ENCODE assay signal across 1 cellular context in the genomic region with DNA sequence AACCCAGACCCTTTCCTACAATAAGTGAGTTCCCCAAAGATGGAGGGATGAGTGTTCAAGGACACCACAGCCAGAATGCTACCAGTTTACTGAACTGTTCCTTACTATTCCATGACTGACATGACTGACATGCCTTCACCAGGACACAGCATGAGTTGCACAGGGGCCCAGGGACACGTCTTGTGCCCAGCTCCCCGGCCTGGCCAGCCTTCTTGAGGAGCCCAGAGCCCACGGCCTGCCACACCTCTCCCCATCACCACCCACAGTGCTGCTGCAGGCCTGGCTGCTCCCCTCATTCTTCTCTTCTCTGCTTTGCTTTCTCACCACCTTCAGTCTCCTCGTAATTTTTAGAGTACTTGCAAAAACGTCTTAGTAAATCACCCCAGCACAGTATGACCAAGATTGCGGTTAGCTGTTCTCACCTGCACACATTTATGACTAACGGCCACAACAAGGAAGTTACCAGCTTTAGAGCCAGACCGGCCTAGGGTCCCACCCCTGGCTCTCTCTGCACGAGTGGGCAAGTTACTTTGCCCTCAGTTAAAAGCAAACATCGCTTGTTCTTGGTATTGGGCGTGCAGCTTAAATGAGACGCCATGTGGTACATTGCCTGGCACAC.
TF ChIP-seq lines count a peak whose summit lies in the region.

No MANE protein-coding gene starts in this region.

TF ChIP-seq in WTC11, 78 proteins besides CTCF, POLR2A, EP300 and RAD21 (continued from another document):
- TF ChIP-seq, protein P1, sequence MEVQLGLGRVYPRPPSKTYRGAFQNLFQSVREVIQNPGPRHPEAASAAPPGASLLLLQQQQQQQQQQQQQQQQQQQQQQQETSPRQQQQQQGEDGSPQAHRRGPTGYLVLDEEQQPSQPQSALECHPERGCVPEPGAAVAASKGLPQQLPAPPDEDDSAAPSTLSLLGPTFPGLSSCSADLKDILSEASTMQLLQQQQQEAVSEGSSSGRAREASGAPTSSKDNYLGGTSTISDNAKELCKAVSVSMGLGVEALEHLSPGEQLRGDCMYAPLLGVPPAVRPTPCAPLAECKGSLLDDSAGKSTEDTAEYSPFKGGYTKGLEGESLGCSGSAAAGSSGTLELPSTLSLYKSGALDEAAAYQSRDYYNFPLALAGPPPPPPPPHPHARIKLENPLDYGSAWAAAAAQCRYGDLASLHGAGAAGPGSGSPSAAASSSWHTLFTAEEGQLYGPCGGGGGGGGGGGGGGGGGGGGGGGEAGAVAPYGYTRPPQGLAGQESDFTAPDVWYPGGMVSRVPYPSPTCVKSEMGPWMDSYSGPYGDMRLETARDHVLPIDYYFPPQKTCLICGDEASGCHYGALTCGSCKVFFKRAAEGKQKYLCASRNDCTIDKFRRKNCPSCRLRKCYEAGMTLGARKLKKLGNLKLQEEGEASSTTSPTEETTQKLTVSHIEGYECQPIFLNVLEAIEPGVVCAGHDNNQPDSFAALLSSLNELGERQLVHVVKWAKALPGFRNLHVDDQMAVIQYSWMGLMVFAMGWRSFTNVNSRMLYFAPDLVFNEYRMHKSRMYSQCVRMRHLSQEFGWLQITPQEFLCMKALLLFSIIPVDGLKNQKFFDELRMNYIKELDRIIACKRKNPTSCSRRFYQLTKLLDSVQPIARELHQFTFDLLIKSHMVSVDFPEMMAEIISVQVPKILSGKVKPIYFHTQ (CRISPR knock-in tag; IDR thresholded peaks at IDR 0.05), result no peak
- no peak for TF ChIP-seq CREB1 (CRISPR knock-in tag; IDR thresholded peaks at IDR 0.05)
- TF ChIP-seq, protein P2, sequence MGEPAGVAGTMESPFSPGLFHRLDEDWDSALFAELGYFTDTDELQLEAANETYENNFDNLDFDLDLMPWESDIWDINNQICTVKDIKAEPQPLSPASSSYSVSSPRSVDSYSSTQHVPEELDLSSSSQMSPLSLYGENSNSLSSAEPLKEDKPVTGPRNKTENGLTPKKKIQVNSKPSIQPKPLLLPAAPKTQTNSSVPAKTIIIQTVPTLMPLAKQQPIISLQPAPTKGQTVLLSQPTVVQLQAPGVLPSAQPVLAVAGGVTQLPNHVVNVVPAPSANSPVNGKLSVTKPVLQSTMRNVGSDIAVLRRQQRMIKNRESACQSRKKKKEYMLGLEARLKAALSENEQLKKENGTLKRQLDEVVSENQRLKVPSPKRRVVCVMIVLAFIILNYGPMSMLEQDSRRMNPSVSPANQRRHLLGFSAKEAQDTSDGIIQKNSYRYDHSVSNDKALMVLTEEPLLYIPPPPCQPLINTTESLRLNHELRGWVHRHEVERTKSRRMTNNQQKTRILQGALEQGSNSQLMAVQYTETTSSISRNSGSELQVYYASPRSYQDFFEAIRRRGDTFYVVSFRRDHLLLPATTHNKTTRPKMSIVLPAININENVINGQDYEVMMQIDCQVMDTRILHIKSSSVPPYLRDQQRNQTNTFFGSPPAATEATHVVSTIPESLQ (CRISPR knock-in tag; IDR thresholded peaks at IDR 0.05), result no peak
- no peak for TF ChIP-seq FOXJ3 (CRISPR knock-in tag; IDR thresholded peaks at IDR 0.05; ENCODE audit: borderline replicate concordance)
- TF ChIP-seq, protein P3, sequence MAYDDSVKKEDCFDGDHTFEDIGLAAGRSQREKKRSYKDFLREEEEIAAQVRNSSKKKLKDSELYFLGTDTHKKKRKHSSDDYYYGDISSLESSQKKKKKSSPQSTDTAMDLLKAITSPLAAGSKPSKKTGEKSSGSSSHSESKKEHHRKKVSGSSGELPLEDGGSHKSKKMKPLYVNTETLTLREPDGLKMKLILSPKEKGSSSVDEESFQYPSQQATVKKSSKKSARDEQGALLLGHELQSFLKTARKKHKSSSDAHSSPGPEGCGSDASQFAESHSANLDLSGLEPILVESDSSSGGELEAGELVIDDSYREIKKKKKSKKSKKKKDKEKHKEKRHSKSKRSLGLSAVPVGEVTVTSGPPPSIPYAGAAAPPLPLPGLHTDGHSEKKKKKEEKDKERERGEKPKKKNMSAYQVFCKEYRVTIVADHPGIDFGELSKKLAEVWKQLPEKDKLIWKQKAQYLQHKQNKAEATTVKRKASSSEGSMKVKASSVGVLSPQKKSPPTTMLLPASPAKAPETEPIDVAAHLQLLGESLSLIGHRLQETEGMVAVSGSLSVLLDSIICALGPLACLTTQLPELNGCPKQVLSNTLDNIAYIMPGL (CRISPR knock-in tag; IDR thresholded peaks at IDR 0.05), result no peak
- TF ChIP-seq, protein P4, sequence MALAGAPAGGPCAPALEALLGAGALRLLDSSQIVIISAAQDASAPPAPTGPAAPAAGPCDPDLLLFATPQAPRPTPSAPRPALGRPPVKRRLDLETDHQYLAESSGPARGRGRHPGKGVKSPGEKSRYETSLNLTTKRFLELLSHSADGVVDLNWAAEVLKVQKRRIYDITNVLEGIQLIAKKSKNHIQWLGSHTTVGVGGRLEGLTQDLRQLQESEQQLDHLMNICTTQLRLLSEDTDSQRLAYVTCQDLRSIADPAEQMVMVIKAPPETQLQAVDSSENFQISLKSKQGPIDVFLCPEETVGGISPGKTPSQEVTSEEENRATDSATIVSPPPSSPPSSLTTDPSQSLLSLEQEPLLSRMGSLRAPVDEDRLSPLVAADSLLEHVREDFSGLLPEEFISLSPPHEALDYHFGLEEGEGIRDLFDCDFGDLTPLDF (CRISPR knock-in tag; IDR thresholded peaks at IDR 0.05), result no peak
- TF ChIP-seq CBFB (CRISPR knock-in tag; IDR thresholded peaks at IDR 0.05; ENCODE audit: low read depth), result no peak
